ENCODE assay signal across 8 cellular contexts in the genomic region with DNA sequence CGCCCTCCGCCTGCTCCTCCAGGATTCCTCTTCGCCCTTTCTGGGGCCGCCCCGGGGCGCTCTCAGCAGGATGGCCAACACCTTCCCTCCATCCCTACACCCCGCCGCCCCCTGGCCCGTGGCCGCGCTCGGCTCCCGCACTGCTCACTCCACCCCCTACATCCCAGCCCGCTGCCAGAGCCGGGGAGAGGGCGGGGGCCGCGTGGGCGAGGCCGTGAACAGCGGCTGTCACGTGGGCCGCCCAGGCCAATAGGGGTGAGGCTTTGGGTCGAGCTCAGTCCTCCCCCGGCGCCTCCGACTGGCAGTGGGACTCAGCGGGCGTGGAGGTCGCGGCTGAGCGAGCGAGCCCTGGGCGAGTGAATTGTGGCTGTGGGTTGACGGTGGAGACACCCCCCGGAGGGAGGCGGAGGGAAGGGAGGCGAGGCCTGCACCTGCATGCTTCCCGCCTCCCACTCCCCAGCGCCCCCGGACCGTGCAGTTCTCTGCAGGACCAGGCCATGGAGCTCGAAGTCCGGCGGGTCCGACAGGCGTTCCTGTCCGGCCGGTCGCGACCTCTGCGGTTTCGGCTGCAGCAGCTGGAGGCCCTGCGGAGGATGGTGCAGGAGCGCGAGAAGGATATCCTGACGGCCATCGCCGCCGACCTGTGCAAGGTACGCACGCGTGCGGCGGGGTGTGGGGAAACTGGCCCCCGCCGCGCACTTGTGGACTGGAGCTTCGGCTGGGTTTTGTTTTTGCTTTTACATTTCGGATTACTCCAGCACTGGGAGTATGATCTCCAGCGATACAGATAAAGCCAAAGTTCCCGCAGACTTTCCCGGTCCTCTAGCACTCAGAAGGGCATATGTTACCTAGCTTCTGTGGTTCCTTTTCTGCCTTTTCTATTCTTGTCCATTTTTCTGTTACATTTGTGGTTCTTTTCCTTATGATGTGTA. TPM values are rescaled to one million over a fixed set of nuclear protein-coding genes. Genes with fewer than 3 reads are reported as not detected.
DNase-seq lines count a peak whose midpoint lies in the region; ATAC-seq and TF ChIP-seq lines count a peak whose summit lies in the region.

ALDH3A2 (plus strand) TSS at position 277 of the 932 bp plus-strand sequence; CDS start at position 498, 221 bp downstream.

- H3K9me3 ChIP-seq in CD4-positive, CD25-positive, alpha-beta regulatory T cell (ENCODE audit: control insufficient read depth in 2 of 2, low read length in 2 of 2): no peaks in the 10 kb centered on the region
- no peaks in the 10 kb centered on the region for H3K9me3 ChIP-seq in left lung

- peaks cover 11% of the 10 kb centered on the region for H3K36me3 Mint-ChIP-seq in CD4-positive, CD25-positive, alpha-beta regulatory T cell
- peaks cover 34% of the 10 kb centered on the region for H3K36me3 Mint-ChIP-seq in dendritic cell treated with granulocyte-macrophage colony-stimulating factor and Interleukin-4, amounts not matched to agents 40 ng/mL and 50 ng/mL, for 4 days (ENCODE audit: low read depth)

- H3K36me3 ChIP-seq in CD4-positive, CD25-positive, alpha-beta regulatory T cell (ENCODE audit: control insufficient read depth, insufficient read depth, low read length): peaks cover 7% of the 10 kb centered on the region
- peaks cover 0 to 14% of the 10 kb centered on the region in 2 donors for H3K36me3 ChIP-seq in left lung

- H3K4me3 Mint-ChIP-seq in CD4-positive, CD25-positive, alpha-beta regulatory T cell: peak within 1 kb of the TSS; percentile 95 to 98 (median 96)
- H3K4me3 Mint-ChIP-seq in dendritic cell treated with granulocyte-macrophage colony-stimulating factor and Interleukin-4, amounts not matched to agents 40 ng/mL and 50 ng/mL, for 4 days: peak within 1 kb of the TSS; percentile 98

- no peak for TF ChIP-seq CTCF in left lung (IDR thresholded peaks at IDR 0.05)

- peak; percentile 90 to 96 (median 91) for DNase-seq in CD4-positive, CD25-positive, alpha-beta regulatory T cell
- DNase-seq in NCI-H748 treated with DMSO at 0.1 percent for 48 hours (lab: John Stamatoyannopoulos, UW) (peak; percentile 84), left lung (peak; percentile 99 to 100)
- DNase-seq in activated CD4-positive, alpha-beta T cell treated with anti-CD3 and anti-CD28 coated beads, Interleukin-2, amount 50 U/mL, for 4 hours: peak; percentile 92 to 93
- DNase-seq in stimulated activated CD4-positive, alpha-beta T cell treated with anti-CD3 and anti-CD28 coated beads, Interleukin-2, amount 100 ng/mL, for 48 hours: peak; percentile 88 to 90

- peak within 1 kb of the TSS; percentile 98 for H3K4me3 ChIP-seq in CD4-positive, CD25-positive, alpha-beta regulatory T cell (ENCODE audit: low read depth, low read length)
- peak within 1 kb of the TSS; percentile 74 to 81 for H3K4me3 ChIP-seq in left lung

- H3K27ac ChIP-seq in CD4-positive, CD25-positive, alpha-beta regulatory T cell (ENCODE audit: insufficient read depth, low read length, poor library complexity, severe bottlenecking): peak within 1 kb of the TSS; percentile 71
- peak within 1 kb of the TSS; percentile 93 to 96 for H3K27ac ChIP-seq in left lung

- peak within 1 kb of the TSS; percentile 94 to 99 (median 96) for H3K27ac Mint-ChIP-seq in CD4-positive, CD25-positive, alpha-beta regulatory T cell
- peak within 1 kb of the TSS; percentile 99 for H3K27ac Mint-ChIP-seq in dendritic cell treated with granulocyte-macrophage colony-stimulating factor and Interleukin-4, amounts not matched to agents 40 ng/mL and 50 ng/mL, for 4 days

- peaks cover 36% of the 10 kb centered on the region for H3K4me1 ChIP-seq in CD4-positive, CD25-positive, alpha-beta regulatory T cell (ENCODE audit: control insufficient read depth, insufficient read depth, low read length, poor library complexity, severe bottlenecking)
- peaks cover 13 to 53% of the 10 kb centered on the region in 2 donors for H3K4me1 ChIP-seq in left lung

- H3K27me3 ChIP-seq in CD4-positive, CD25-positive, alpha-beta regulatory T cell (ENCODE audit: control insufficient read depth, insufficient read depth, low read length): no peaks in the 10 kb centered on the region
- no peaks in the 10 kb centered on the region for H3K27me3 ChIP-seq in left lung

- intact Hi-C loops in dendritic cell treated with granulocyte-macrophage colony-stimulating factor and Interleukin-4, amounts not matched to agents 40 ng/mL and 50 ng/mL, for 4 days (cut with micrococcal nuclease): loop anchor here (2.0 to 10.0 kb wide), 2 partner anchors 74 to 114 kb away; no protein-coding TSS in a partner anchor
- intact Hi-C loops in left lung (cut with DNase I): no loop called here

- ATAC-seq in CD4-positive, CD25-positive, alpha-beta regulatory T cell (ENCODE audit: low read depth in 2 of 2): peak; percentile 98
- peak; percentile 90 for ATAC-seq in GM19395 (IDR thresholded peaks at IDR 0.05; ENCODE audit: unreplicated experiment)
- peak; percentile 73 for ATAC-seq in HG03558 (IDR thresholded peaks at IDR 0.05; ENCODE audit: extremely low read depth, unreplicated experiment)
- ATAC-seq in left lung: peak; percentile 96

- H3K4me1 Mint-ChIP-seq in CD4-positive, CD25-positive, alpha-beta regulatory T cell: peaks cover 18 to 47% (median 39%) of the 10 kb centered on the region in 4 donors
- H3K4me1 Mint-ChIP-seq in dendritic cell treated with granulocyte-macrophage colony-stimulating factor and Interleukin-4, amounts not matched to agents 40 ng/mL and 50 ng/mL, for 4 days (ENCODE audit: low read depth): peaks cover 61% of the 10 kb centered on the region

- no peaks in the 10 kb centered on the region for H3K27me3 Mint-ChIP-seq in CD4-positive, CD25-positive, alpha-beta regulatory T cell
- H3K27me3 Mint-ChIP-seq in dendritic cell treated with granulocyte-macrophage colony-stimulating factor and Interleukin-4, amounts not matched to agents 40 ng/mL and 50 ng/mL, for 4 days: no peaks in the 10 kb centered on the region

- no peaks in the 10 kb centered on the region for H3K9me3 Mint-ChIP-seq in CD4-positive, CD25-positive, alpha-beta regulatory T cell
- H3K9me3 Mint-ChIP-seq in dendritic cell treated with granulocyte-macrophage colony-stimulating factor and Interleukin-4, amounts not matched to agents 40 ng/mL and 50 ng/mL, for 4 days: peaks cover 7% of the 10 kb centered on the region

RNA-seq across cellular contexts. Expression of gene ALDH3A2, which starts in this region (rescaled TPM):
- 34.7 TPM for total RNA-seq in CD4-positive, CD25-positive, alpha-beta regulatory T cell
- 10 to 100 TPM; 31.7 to 45.9 (median 40.0) TPM for polyA plus RNA-seq in CD4-positive, CD25-positive, alpha-beta regulatory T cell
- 100 to 1,000 TPM; 116 to 208 TPM for total RNA-seq in left lung

Comparison
In these comparisons a context has a peak if more than half of its experiments do, and no peak if none do; other contexts are left out.
1. Peak in every context shown above with its lines: DNase-seq, ATAC-seq, H3K4me3 ChIP-seq and H3K27ac ChIP-seq.